Comparison of ENCODE assay signal across 2 cellular contexts in the genomic region with DNA sequence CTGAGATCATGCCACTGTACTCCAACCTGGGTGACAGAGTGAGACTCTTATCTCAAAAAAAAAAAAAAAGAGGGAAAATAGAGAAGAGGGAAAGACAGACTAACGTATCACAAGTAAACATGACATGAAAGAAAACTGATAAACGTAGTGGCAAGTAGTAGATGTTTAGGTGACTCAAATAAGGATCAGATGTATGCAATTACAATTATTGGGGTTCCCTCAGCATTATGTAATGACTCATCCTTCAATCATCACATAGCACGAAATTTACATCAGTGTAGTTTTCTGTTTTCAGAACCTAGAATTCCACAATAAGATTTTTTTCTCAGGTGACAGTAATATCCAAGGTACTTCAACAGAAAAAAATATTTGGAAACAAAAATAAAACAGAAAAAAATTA.
TF ChIP-seq lines count a peak whose summit lies in the region.

No MANE protein-coding gene starts in this region.

TF ChIP-seq in A549, 52 proteins besides CTCF, POLR2A, EP300 and RAD21:
- TF ChIP-seq CEBPB (IDR thresholded peaks at IDR 0.05) (no peak), FOSL2 (IDR thresholded peaks at IDR 0.05) (no peak), FOSL2 (CRISPR knock-in tag; IDR thresholded peaks at IDR 0.05) (peak; percentile 64)
TF ChIP-seq in A549: peak in this region for 1.

TF ChIP-seq in endothelial cell of umbilical vein, 7 proteins besides CTCF, POLR2A, EP300 and RAD21:
- no peak for TF ChIP-seq MYC (IDR thresholded peaks at IDR 0.05; ENCODE audit: low read depth, low read length)
- TF ChIP-seq EZH2 (IDR thresholded peaks at IDR 0.05; ENCODE audit: borderline replicate concordance, low read depth, low read length, severe bottlenecking), result no peak
- TF ChIP-seq JUN (IDR thresholded peaks at IDR 0.05; ENCODE audit: borderline replicate concordance, insufficient read depth, insufficient read length, low read depth), result peak; percentile 20
